1 cellular context compared by ENCODE assay signal in genomic region chr3:51703776-51704510, GRCh38.
TF ChIP-seq lines count a peak whose summit lies in the region.

No MANE protein-coding gene starts in this region.

TF ChIP-seq in WTC11, 78 proteins besides CTCF, POLR2A, EP300 and RAD21 (continued from another document):
- TF ChIP-seq ZNF425 (CRISPR knock-in tag; conservative IDR thresholded peaks at IDR 0.05) (no peak), ARID4B (CRISPR knock-in tag; IDR thresholded peaks at IDR 0.05; ENCODE audit: borderline replicate concordance) (no peak), ZNF317 (CRISPR knock-in tag; IDR thresholded peaks at IDR 0.05; ENCODE audit: borderline replicate concordance, low read depth) (no peak), ZNF121 (CRISPR knock-in tag; IDR thresholded peaks at IDR 0.05) (no peak), FOXJ3 (CRISPR knock-in tag; IDR thresholded peaks at IDR 0.05; ENCODE audit: borderline replicate concordance) (no peak), NFATC4 (CRISPR knock-in tag; IDR thresholded peaks at IDR 0.05) (no peak), MAX (CRISPR knock-in tag; IDR thresholded peaks at IDR 0.05) (no peak), GRHL2 (CRISPR knock-in tag; IDR thresholded peaks at IDR 0.05; ENCODE audit: insufficient replicate concordance, severe bottlenecking) (no peak)
TF ChIP-seq in WTC11: peak in this region for 0.
